ENCODE assay signal across 29 cellular contexts in the genomic region with DNA sequence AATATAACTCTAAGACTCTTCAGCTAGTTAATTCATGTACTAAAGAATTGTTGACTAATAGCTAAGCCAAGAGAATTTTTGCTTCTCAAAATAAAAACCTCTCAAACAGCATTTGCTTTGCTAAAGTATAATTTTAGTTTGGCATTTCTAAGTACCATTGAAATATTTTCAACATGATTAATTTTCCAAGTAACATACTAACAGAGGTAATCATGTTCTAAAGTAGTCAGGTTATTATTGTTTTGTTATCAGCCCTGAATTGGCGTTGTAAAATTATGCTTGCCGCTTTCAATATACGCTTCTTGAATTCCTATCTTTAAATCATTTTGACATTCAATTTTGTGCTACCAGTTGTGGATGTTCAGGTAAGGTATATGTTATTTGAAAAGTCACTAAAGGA.
"Had no signal": no experiment of that assay in that cellular context is flagged by ENCODE, and none has a peak within 500 bp of the region (broad histone marks: within the 10 kb centered on the region; RNA-seq: fewer than 3 reads in every experiment).

No MANE protein-coding gene starts in this region.

- H3K27ac ChIP-seq: stomach, suprapubic skin, testis, thoracic aorta, thyroid gland, tibial artery, tibial nerve, transverse colon, upper lobe of left lung, upper lobe of right lung, uterus, vagina had no signal

- H3K9me3 Mint-ChIP-seq: stimulated activated memory B cell treated with anti-CD40 and anti-IgM and Interleukin-4, amounts not matched to agents 10 μg/mL and 1 μg/mL and 100 μg/mL, for 72 hours had no signal

- ATAC-seq: stimulated activated effector memory CD8-positive, alpha-beta T cell treated with anti-CD3 and anti-CD28 coated beads, Interleukin-12 subunit alpha, Interleukin-12 subunit beta, amount 100 ng/mL, for 72 hours; stimulated activated memory B cell treated with anti-CD40 and anti-IgM and Interleukin-4, amounts not matched to agents 10 μg/mL and 1 μg/mL and 100 μg/mL, for 72 hours; stimulated activated naive B cell treated with anti-CD40 and anti-IgM and Interleukin-4, amounts not matched to agents 10 μg/mL and 1 μg/mL and 100 μg/mL, for 72 hours; stimulated activated naive CD8-positive, alpha-beta T cell treated with anti-CD3 and anti-CD28 coated beads, Interleukin-15, amount 100 ng/mL, for 72 hours; stimulated activated naive CD8-positive, alpha-beta T cell treated with anti-CD3 and anti-CD28 coated beads, Interleukin-15, Interleukin-2, amounts not matched to agents 100 U/mL and 50 U/mL, for 24 hours; upper lobe of right lung had no signal

- H3K4me1 ChIP-seq: stomach, suprapubic skin, testis, thyroid gland, tibial artery, tibial nerve, transverse colon, upper lobe of left lung, upper lobe of right lung, uterus, vagina had no signal

- H3K36me3 Mint-ChIP-seq: stimulated activated effector memory CD8-positive, alpha-beta T cell treated with anti-CD3 and anti-CD28 coated beads, Interleukin-12 subunit alpha, Interleukin-12 subunit beta, amount 100 ng/mL, for 72 hours; stimulated activated memory B cell treated with anti-CD40 and anti-IgM and Interleukin-4, amounts not matched to agents 10 μg/mL and 1 μg/mL and 100 μg/mL, for 72 hours; stimulated activated naive B cell treated with anti-CD40 and anti-IgM and Interleukin-4, amounts not matched to agents 10 μg/mL and 1 μg/mL and 100 μg/mL, for 72 hours; type B pancreatic cell had no signal

- H3K36me3 ChIP-seq: stomach, suprapubic skin, thoracic aorta, thyroid gland, tibial artery, tibial nerve, transverse colon, upper lobe of left lung, upper lobe of right lung, uterus, vagina had no signal

- H3K27me3 ChIP-seq: stomach, suprapubic skin, testis, thyroid gland, tibial artery, tibial nerve, transverse colon, upper lobe of left lung, upper lobe of right lung, uterus, vagina had no signal

- H3K27me3 Mint-ChIP-seq: stimulated activated memory B cell treated with anti-CD40 and anti-IgM and Interleukin-4, amounts not matched to agents 10 μg/mL and 1 μg/mL and 100 μg/mL, for 72 hours; stimulated activated naive B cell treated with anti-CD40 and anti-IgM and Interleukin-4, amounts not matched to agents 10 μg/mL and 1 μg/mL and 100 μg/mL, for 72 hours; stimulated activated naive CD8-positive, alpha-beta T cell treated with anti-CD3 and anti-CD28 coated beads, Interleukin-15, amount 100 ng/mL, for 72 hours; stimulated activated naive CD8-positive, alpha-beta T cell treated with anti-CD3 and anti-CD28 coated beads, Interleukin-15, Interleukin-2, amounts not matched to agents 100 ng/mL and 50 ng/mL, for 24 hours had no signal

- H3K27ac Mint-ChIP-seq: stimulated activated effector memory CD8-positive, alpha-beta T cell treated with anti-CD3 and anti-CD28 coated beads, Interleukin-12 subunit alpha, Interleukin-12 subunit beta, amount 100 ng/mL, for 72 hours; stimulated activated memory B cell treated with anti-CD40 and anti-IgM and Interleukin-4, amounts not matched to agents 10 μg/mL and 1 μg/mL and 100 μg/mL, for 72 hours; stimulated activated naive B cell treated with anti-CD40 and anti-IgM and Interleukin-4, amounts not matched to agents 10 μg/mL and 1 μg/mL and 100 μg/mL, for 72 hours; stimulated activated naive CD8-positive, alpha-beta T cell treated with anti-CD3 and anti-CD28 coated beads, Interleukin-15, amount 100 ng/mL, for 72 hours; stimulated activated naive CD8-positive, alpha-beta T cell treated with anti-CD3 and anti-CD28 coated beads, Interleukin-15, Interleukin-2, amounts not matched to agents 100 ng/mL and 50 ng/mL, for 24 hours; type B pancreatic cell had no signal

- H3K9me3 ChIP-seq: suprapubic skin, testis, thoracic aorta, thyroid gland, tibial artery, transverse colon, upper lobe of right lung, uterus, vagina had no signal

- H3K4me3 Mint-ChIP-seq: stimulated activated effector memory CD8-positive, alpha-beta T cell treated with anti-CD3 and anti-CD28 coated beads, Interleukin-12 subunit alpha, Interleukin-12 subunit beta, amount 100 ng/mL, for 72 hours; stimulated activated memory B cell treated with anti-CD40 and anti-IgM and Interleukin-4, amounts not matched to agents 10 μg/mL and 1 μg/mL and 100 μg/mL, for 72 hours; stimulated activated naive B cell treated with anti-CD40 and anti-IgM and Interleukin-4, amounts not matched to agents 10 μg/mL and 1 μg/mL and 100 μg/mL, for 72 hours; stimulated activated naive CD8-positive, alpha-beta T cell treated with anti-CD3 and anti-CD28 coated beads, Interleukin-15, amount 100 ng/mL, for 72 hours; stimulated activated naive CD8-positive, alpha-beta T cell treated with anti-CD3 and anti-CD28 coated beads, Interleukin-15, Interleukin-2, amounts not matched to agents 100 ng/mL and 50 ng/mL, for 24 hours; type B pancreatic cell had no signal

- H3K4me1 Mint-ChIP-seq: stimulated activated effector memory CD8-positive, alpha-beta T cell treated with anti-CD3 and anti-CD28 coated beads, Interleukin-12 subunit alpha, Interleukin-12 subunit beta, amount 100 ng/mL, for 72 hours; stimulated activated memory B cell treated with anti-CD40 and anti-IgM and Interleukin-4, amounts not matched to agents 10 μg/mL and 1 μg/mL and 100 μg/mL, for 72 hours; stimulated activated naive B cell treated with anti-CD40 and anti-IgM and Interleukin-4, amounts not matched to agents 10 μg/mL and 1 μg/mL and 100 μg/mL, for 72 hours; stimulated activated naive CD8-positive, alpha-beta T cell treated with anti-CD3 and anti-CD28 coated beads, Interleukin-15, amount 100 ng/mL, for 72 hours had no signal

- FAIRE-seq: urothelium cell line had no signal

- H3K4me3 ChIP-seq: stomach, suprapubic skin, testis, thoracic aorta, thyroid gland, tibial artery, tibial nerve, transverse colon, upper lobe of left lung, upper lobe of right lung, uterus, vagina had no signal

- DNase-seq: stimulated activated CD4-positive, alpha-beta T cell treated with anti-CD3 and anti-CD28 coated beads, Interleukin-2, amount 100 ng/mL, for 48 hours; stimulated activated CD4-positive, alpha-beta T cell treated with anti-CD3 and anti-CD28 coated beads, Interleukin-4, amount 100 ng/mL, for 1 hour; stimulated activated CD4-positive, alpha-beta T cell treated with anti-CD3 and anti-CD28 coated beads, Interleukin-4, amount 100 ng/mL, for 24 hours; stimulated activated CD4-positive, alpha-beta T cell treated with anti-CD3 and anti-CD28 coated beads, Interleukin-4, amount 100 ng/mL, for 4 hours; stimulated activated CD8-positive, alpha-beta memory T cell treated with anti-CD3 and anti-CD28 coated beads, Interleukin-4, amount 100 ng/mL, for 48 hours; stimulated activated naive B cell treated with anti-CD40 and anti-IgM and Interleukin-4, amounts not matched to agents 10 μg/mL and 1 μg/mL and 100 μg/mL, for 72 hours; stimulated activated naive CD4-positive, alpha-beta T cell; stimulated activated naive CD4-positive, alpha-beta T cell treated with Interleukin-2 at 50 U/mL for 16 hours; stimulated activated naive CD8-positive, alpha-beta T cell treated with anti-CD3 and anti-CD28 coated beads, Interleukin-15, amount 100 ng/mL, for 72 hours; stimulated activated naive CD8-positive, alpha-beta T cell treated with anti-CD3 and anti-CD28 coated beads, Interleukin-15, Interleukin-2, amounts not matched to agents 100 U/mL and 50 U/mL, for 24 hours; stomach; substantia nigra; testis; thyroid gland; tibial artery; transverse colon; trophoblast cell; upper lobe of left lung; upper lobe of right lung; uterus had no signal
